ENCODE assay signal across 12 cellular contexts in the genomic region with DNA sequence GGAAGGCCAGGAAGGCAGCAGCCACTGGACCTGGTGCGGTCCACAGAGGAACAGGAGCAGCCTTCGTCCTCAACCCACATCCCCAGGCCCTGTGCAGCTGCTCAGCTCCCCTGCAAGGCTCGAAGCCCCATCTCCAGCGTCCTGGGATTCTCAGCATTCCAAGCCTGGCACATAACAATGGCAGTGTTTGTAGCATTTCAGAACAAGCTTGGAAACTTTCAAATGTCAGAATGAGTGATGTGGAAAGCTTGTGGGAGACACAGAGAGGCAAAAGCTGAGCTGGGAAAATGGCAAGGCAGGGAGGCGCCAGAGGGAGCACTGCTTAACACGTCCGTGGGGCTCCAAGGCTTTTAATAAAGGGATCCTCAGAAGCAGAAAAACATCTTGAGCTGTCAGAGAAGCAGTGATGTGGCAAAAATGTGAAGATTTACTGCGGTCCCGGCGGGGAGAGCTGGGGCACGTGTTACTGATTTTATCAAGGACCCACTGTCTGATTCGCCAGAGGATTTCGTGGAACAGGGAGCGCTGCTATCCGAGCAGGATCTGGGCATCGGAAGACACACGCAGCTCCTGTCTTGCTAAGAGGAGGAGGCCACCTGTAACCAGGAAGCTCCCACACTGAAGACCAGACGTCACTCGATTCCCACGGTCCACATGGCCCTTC. TPM values are rescaled to one million over a fixed set of nuclear protein-coding genes. Genes with fewer than 3 reads are reported as not detected.
DNase-seq lines count a peak whose midpoint lies in the region; ATAC-seq, FAIRE-seq and TF ChIP-seq lines count a peak whose summit lies in the region.
"Had no signal": no experiment of that assay in that cellular context is flagged by ENCODE, and none has a peak within 500 bp of the region (broad histone marks: within the 10 kb centered on the region; RNA-seq: fewer than 3 reads in every experiment).

No MANE protein-coding gene starts in this region.

- no peaks in the 10 kb centered on the region for H3K9me3 ChIP-seq in keratinocyte (ENCODE audit: control insufficient read depth, low read depth, low read length)
- no peaks in the 10 kb centered on the region for H3K9me3 ChIP-seq in sigmoid colon
- H3K9me3 ChIP-seq: colonic mucosa had no signal

- no peak overlapping the region for H3K27ac ChIP-seq in keratinocyte (ENCODE audit: control insufficient read depth, insufficient read depth, low read length)
- H3K27ac ChIP-seq in sigmoid colon, result peak overlapping the region; percentile 33 to 71 (median 43)
- H3K27ac ChIP-seq: colonic mucosa had no signal

- H3K4me1 ChIP-seq in keratinocyte (ENCODE audit: control insufficient read depth, extremely low read depth, insufficient read depth, low read length) (peaks cover 3% of the 10 kb centered on the region), sigmoid colon (peaks cover 0 to 22% (median 19%) of the 10 kb centered on the region in 4 donors)
- H3K4me1 ChIP-seq: colonic mucosa had no signal

- no peak overlapping the region for H3K9ac ChIP-seq in keratinocyte (ENCODE audit: control insufficient read depth, extremely low read depth, insufficient read depth, low read length)

- 68 to 89% methylated on average over 20 of the region's 20 CpGs for WGBS in sigmoid colon, 2 donors

- intact Hi-C loops in sigmoid colon (cut with DNase I), result no loop called here

- peak overlapping the region; percentile 10 for H2AFZ ChIP-seq in keratinocyte (ENCODE audit: control insufficient read depth, low read length)

- no peak for TF ChIP-seq POLR2A in sigmoid colon (IDR thresholded peaks at IDR 0.05)

- H4K20me1 ChIP-seq in keratinocyte (ENCODE audit: control insufficient read depth, extremely low read depth, insufficient read depth, low read length), result no peaks in the 10 kb centered on the region

- dilution Hi-C loops in keratinocyte (cut with MboI; ENCODE audit: extremely low pct_ligation_motif_present, low sequenced_read_pairs), result no loop called here

- no peaks in the 10 kb centered on the region for H3K79me2 ChIP-seq in keratinocyte (ENCODE audit: control insufficient read depth, insufficient read depth, low read length)

- no peak overlapping the region for H3K4me2 ChIP-seq in keratinocyte (ENCODE audit: control insufficient read depth, extremely low read depth, insufficient read depth, low read depth, low read length)

- H3K27me3 ChIP-seq in keratinocyte (ENCODE audit: control insufficient read depth, extremely low read depth, insufficient read depth, low read length), result no peaks in the 10 kb centered on the region
- H3K27me3 ChIP-seq in sigmoid colon, result no peaks in the 10 kb centered on the region
- H3K27me3 ChIP-seq: colonic mucosa had no signal

- no peaks in the 10 kb centered on the region for H3K36me3 ChIP-seq in keratinocyte (ENCODE audit: control insufficient read depth in 2 of 2, extremely low read depth in 1 of 2, insufficient read depth in 2 of 2, low read length in 2 of 2)
- no peaks in the 10 kb centered on the region for H3K36me3 ChIP-seq in sigmoid colon
- H3K36me3 ChIP-seq: colonic mucosa had no signal

- DNase-seq in LHCN-M2 (ENCODE audit: low read depth), result peak; percentile 52
- peak; percentile 54 for DNase-seq in astrocyte of the spinal cord (ENCODE audit: low read depth, low spot score)
- DNase-seq in keratinocyte (ENCODE audit: low read depth, low spot score), result no peak
- DNase-seq in sigmoid colon, result peak; percentile 67
- no peak for DNase-seq in GDM1 (lab: John Stamatoyannopoulos, UW)
- DNase-seq in effector CD4-positive, alpha-beta T cell, result no peak
- DNase-seq: activated T-cell treated with anti-CD3 and anti-CD28 coated beads, Interleukin-2, amount 50 U/mL, for 1 hour; colonic mucosa; hypothalamus; MM.1S; occipital lobe had no signal

- no peak for FAIRE-seq in keratinocyte (lab: Jason Lieb, UNC)

- TF ChIP-seq EP300 in sigmoid colon (IDR thresholded peaks at IDR 0.05), result no peak

- H3K4me3 ChIP-seq in astrocyte of the spinal cord (ENCODE audit: low read depth, low read length), result no peak overlapping the region
- no peak overlapping the region for H3K4me3 ChIP-seq in keratinocyte (ENCODE audit: control insufficient read depth in 2 of 3, extremely low read depth in 1 of 3, insufficient read depth in 2 of 3, low read depth in 1 of 3, low read length in 3 of 3)
- H3K4me3 ChIP-seq in sigmoid colon, result no peak overlapping the region
- H3K4me3 ChIP-seq: colonic mucosa had no signal

- in situ Hi-C loops in astrocyte of the spinal cord (cut with HindIII; ENCODE audit: low sequenced_read_pairs), result loop anchor here (25.0 kb wide), 1 partner anchor 353 kb away; no protein-coding TSS in a partner anchor

- no peak for ATAC-seq in GM21526 (IDR thresholded peaks at IDR 0.05; ENCODE audit: low FRiP score, unreplicated experiment)

- TF ChIP-seq CTCF in astrocyte of the spinal cord (IDR thresholded peaks at IDR 0.05; ENCODE audit: low read depth, low read length) (no peak), keratinocyte (optimal IDR thresholded peaks at IDR 0.05 in 1 of 3, IDR thresholded peaks at IDR 0.05 in 1 of 3, conservative IDR thresholded peaks at IDR 0.05 in 1 of 3; ENCODE audit: extremely low read depth in 1 of 3, insufficient read depth in 2 of 3, low read length in 3 of 3) (peak in 1 of 3 experiments; percentile 4), sigmoid colon (IDR thresholded peaks at IDR 0.05) (no peak)

- H3K9me1 ChIP-seq in keratinocyte (ENCODE audit: control insufficient read depth, extremely low read depth, insufficient read depth, low read length), result no peaks in the 10 kb centered on the region

RNA-seq across cellular contexts. Expression of a gene that starts 38.1 kb away (rescaled TPM):
- total RNA-seq in LHCN-M2 (2014; rRNA removed) (82.1 and 113 TPM in 2 replicates), sigmoid colon (100 to 1,000 TPM in 2 of 4 donors, 10 to 100 TPM in 2; 72.0 to 128 (median 112) TPM)
- polyA plus RNA-seq in LHCN-M2 (2012), result 52.1 TPM
- polyA plus RNA-seq in keratinocyte (67.9 to 140 TPM (median 77.9 TPM) in 3 replicates), sigmoid colon (10 to 100 TPM; 49.0 to 79.3 (median 68.5) TPM)
- polyA plus RNA-seq in keratinocyte (2011; ENCODE audit: low read depth), result 70.5 TPM
- polyA plus RNA-seq in keratinocyte (2011; cell fraction: cytosol; rRNA removed), result 58.6 and 93.3 TPM in 2 replicates
- 46.3 and 62.5 TPM in 2 replicates for polyA plus RNA-seq in keratinocyte (2011; cell fraction: nucleus; rRNA removed)
- 90.7 and 112 TPM in 2 replicates for polyA plus RNA-seq in keratinocyte (2012; ENCODE audit: low replicate concordance)
- polyA minus RNA-seq in keratinocyte, result 16.4 to 52.5 TPM (median 23.5 TPM) in 3 replicates
- polyA minus RNA-seq in keratinocyte (2011; cell fraction: cytosol; rRNA and poly(A)+ RNA removed), result 52.6 TPM
- polyA minus RNA-seq in keratinocyte (2011; cell fraction: nucleus; rRNA and poly(A)+ RNA removed), result 25.7 and 45.0 TPM in 2 replicates

Comparison
In these comparisons a context has a peak if more than half of its experiments do, and no peak if none do; other contexts are left out.
1. DNase-seq: peak in LHCN-M2 (single experiment), astrocyte of the spinal cord (single experiment) and sigmoid colon (single experiment); none in keratinocyte (single experiment), GDM1 (single experiment) and effector CD4-positive, alpha-beta T cell (single experiment).